In genomic region chr4:41541697-41542096, GRCh38 we compare ENCODE assay signal across 17 cellular contexts. TPM values are rescaled to one million over a fixed set of nuclear protein-coding genes. Genes with fewer than 3 reads are reported as not detected.
DNase-seq lines count a peak whose midpoint lies in the region; ATAC-seq, FAIRE-seq and TF ChIP-seq lines count a peak whose summit lies in the region.
"Had no signal": no experiment of that assay in that cellular context is flagged by ENCODE, and none has a peak within 500 bp of the region (broad histone marks: within the 10 kb centered on the region; RNA-seq: fewer than 3 reads in every experiment).

No MANE protein-coding gene starts in this region.

- peaks cover 18% of the 10 kb centered on the region for H3K4me1 Mint-ChIP-seq in endodermal cell
- H3K4me1 Mint-ChIP-seq: activated CD4-positive, alpha-beta T cell treated with anti-CD3 and anti-CD28 coated beads for 36 hours; T-cell had no signal

- TF ChIP-seq POLR2A in GM12891 (IDR thresholded peaks at IDR 0.05; ENCODE audit: low read depth, low read length), result no peak

- no peaks in the 10 kb centered on the region for H3K9me3 ChIP-seq in endodermal cell (ENCODE audit: control insufficient read depth, low read length)
- no peaks in the 10 kb centered on the region for H3K9me3 ChIP-seq in left lung

- H3K9me3 Mint-ChIP-seq in endodermal cell, result no peaks in the 10 kb centered on the region
- H3K9me3 Mint-ChIP-seq: activated T-cell treated with anti-CD3 and anti-CD28 coated beads, Interleukin-2, amount 50 U/mL, for 4 hours; T-cell had no signal

- no peak overlapping the region for H3K27ac ChIP-seq in endodermal cell (ENCODE audit: low read depth, low read length)
- peak overlapping the region; percentile 31 to 77 for H3K27ac ChIP-seq in left lung

- H3K4me3 ChIP-seq in endodermal cell (ENCODE audit: low read length) (no peak overlapping the region), left lung (no peak overlapping the region)
- H3K4me3 ChIP-seq: PC-9 had no signal

- H3K27me3 Mint-ChIP-seq in endodermal cell (ENCODE audit: insufficient read depth), result peaks cover 9% of the 10 kb centered on the region

- no peak overlapping the region for H3K27ac Mint-ChIP-seq in endodermal cell
- H3K27ac Mint-ChIP-seq: activated CD4-positive, alpha-beta T cell treated with anti-CD3 and anti-CD28 coated beads for 36 hours; T-cell had no signal

- TF ChIP-seq CTCF in endodermal cell (conservative IDR thresholded peaks at IDR 0.05) (no peak), left lung (IDR thresholded peaks at IDR 0.05) (no peak)

- H3K4me1 ChIP-seq in endodermal cell (ENCODE audit: control insufficient read depth, insufficient read depth, low read length), result peaks cover 8% of the 10 kb centered on the region
- H3K4me1 ChIP-seq in left lung, result peaks cover 0 to 11% of the 10 kb centered on the region in 2 donors

- no peaks in the 10 kb centered on the region for H3K36me3 Mint-ChIP-seq in endodermal cell (ENCODE audit: low read depth)
- H3K36me3 Mint-ChIP-seq: T-cell had no signal

- no peak for FAIRE-seq in GM12891 (lab: Jason Lieb, UNC)

- 86 to 89% methylated on average over 2 to 7 of the region's 7 CpGs for WGBS in endodermal cell (ENCODE audit: insufficient coverage in 1 of 2, insufficient read length in 1 of 2), 2 experiments

- ATAC-seq in left lung (peak; percentile 61), HG03159 (IDR thresholded peaks at IDR 0.05; ENCODE audit: unreplicated experiment) (no peak)
- ATAC-seq: activated CD4-positive, alpha-beta T cell treated with anti-CD3 and anti-CD28 coated beads for 36 hours; activated T-cell treated with anti-CD3 and anti-CD28 coated beads, Interleukin-2, amount 50 U/mL, for 4 hours; T-cell had no signal

- H3K36me3 ChIP-seq in endodermal cell (ENCODE audit: control insufficient read depth, insufficient read depth, low read length) (no peaks in the 10 kb centered on the region), left lung (no peaks in the 10 kb centered on the region)

- no peak overlapping the region for H3K9ac ChIP-seq in endodermal cell (ENCODE audit: extremely low read depth, low read length, poor library complexity, severe bottlenecking)

- DNase-seq in GM03348 (ENCODE audit: low spot score) (peak; percentile 28), endodermal cell (peak; percentile 59), left lung (no peak), superior temporal gyrus (ENCODE audit: extremely low spot score) (peak; percentile 59), NCI-H2081 treated with DMSO at 0.1 percent for 48 hours (lab: John Stamatoyannopoulos, UW) (no peak), NCI-H187 (lab: John Stamatoyannopoulos, UW) (no peak), GM12891 (ENCODE audit: insufficient read length, low spot score) (no peak)
- DNase-seq: activated CD4-positive, alpha-beta T cell treated with anti-CD3 and anti-CD28 coated beads for 36 hours; activated T-cell treated with anti-CD3 and anti-CD28 coated beads, Interleukin-2, amount 50 U/mL, for 4 hours; amygdala; EL; HCEC 1CT; NCI-H1048; PC-9; stimulated activated CD8-positive, alpha-beta memory T cell treated with anti-CD3 and anti-CD28 coated beads, Interleukin-4, amount 100 ng/mL, for 48 hours; T-cell had no signal

- no peak overlapping the region for H3K4me3 Mint-ChIP-seq in endodermal cell
- H3K4me3 Mint-ChIP-seq: activated CD4-positive, alpha-beta T cell treated with anti-CD3 and anti-CD28 coated beads for 36 hours; activated T-cell treated with anti-CD3 and anti-CD28 coated beads, Interleukin-2, amount 50 U/mL, for 4 hours; T-cell had no signal

- H3K27me3 ChIP-seq in endodermal cell (ENCODE audit: control insufficient read depth, insufficient read depth, low read length, poor library complexity, severe bottlenecking) (no peaks in the 10 kb centered on the region), left lung (no peaks in the 10 kb centered on the region)

- intact Hi-C loops in left lung (cut with DNase I), result no loop called here

TF ChIP-seq in GM12891, 5 proteins besides CTCF, POLR2A, EP300 and RAD21:
- TF ChIP-seq POU2F2 (IDR thresholded peaks at IDR 0.05; ENCODE audit: low read depth, low read length) (no peak), TAF1 (IDR thresholded peaks at IDR 0.05; ENCODE audit: low read depth, low read length) (no peak), POLR2AphosphoS5 (IDR thresholded peaks at IDR 0.05; ENCODE audit: low read depth, low read length) (no peak), PAX5 (IDR thresholded peaks at IDR 0.05; ENCODE audit: insufficient read depth, low read length, severe bottlenecking) (no peak), SPI1 (IDR thresholded peaks at IDR 0.05; ENCODE audit: low read depth, low read length) (no peak)
TF ChIP-seq in GM12891: peak in this region for 0.

RNA-seq across cellular contexts. Expression of gene LIMCH1, which starts 3.7 kb away (rescaled TPM):
- total RNA-seq in endodermal cell (1 to 10 TPM; 3.1 to 5.8 TPM), left lung (100 to 1,000 TPM; 169 to 183 TPM)
- 14.1 TPM for polyA plus RNA-seq in endodermal cell (2013, experiment 1 of 2)
- 13.5 TPM for polyA plus RNA-seq in endodermal cell (2013, experiment 2 of 2)
- polyA plus RNA-seq in GM12891 (2012; ENCODE audit: low read depth, missing spikeins), result not detected
- total RNA-seq: activated CD4-positive, alpha-beta T cell treated with anti-CD3 and anti-CD28 coated beads for 36 hours had no signal

Comparison
In these comparisons a context has a peak if more than half of its experiments do, and no peak if none do; other contexts are left out.
1. DNase-seq: peak in GM03348 (single experiment), endodermal cell (single experiment) and superior temporal gyrus (single experiment); none in left lung (0 of 2), NCI-H2081 treated with DMSO at 0.1 percent for 48 hours (single experiment), NCI-H187 (0 of 2) and GM12891 (single experiment).
2. RNA of gene LIMCH1, which starts 3.7 kb away (total RNA-seq): 169 to 183 TPM in left lung; 3.1 to 5.8 TPM in endodermal cell; every median in the first group is over 10 times any median in the second.